Comparison of ENCODE assay signal across 8 cellular contexts in the genomic region with DNA sequence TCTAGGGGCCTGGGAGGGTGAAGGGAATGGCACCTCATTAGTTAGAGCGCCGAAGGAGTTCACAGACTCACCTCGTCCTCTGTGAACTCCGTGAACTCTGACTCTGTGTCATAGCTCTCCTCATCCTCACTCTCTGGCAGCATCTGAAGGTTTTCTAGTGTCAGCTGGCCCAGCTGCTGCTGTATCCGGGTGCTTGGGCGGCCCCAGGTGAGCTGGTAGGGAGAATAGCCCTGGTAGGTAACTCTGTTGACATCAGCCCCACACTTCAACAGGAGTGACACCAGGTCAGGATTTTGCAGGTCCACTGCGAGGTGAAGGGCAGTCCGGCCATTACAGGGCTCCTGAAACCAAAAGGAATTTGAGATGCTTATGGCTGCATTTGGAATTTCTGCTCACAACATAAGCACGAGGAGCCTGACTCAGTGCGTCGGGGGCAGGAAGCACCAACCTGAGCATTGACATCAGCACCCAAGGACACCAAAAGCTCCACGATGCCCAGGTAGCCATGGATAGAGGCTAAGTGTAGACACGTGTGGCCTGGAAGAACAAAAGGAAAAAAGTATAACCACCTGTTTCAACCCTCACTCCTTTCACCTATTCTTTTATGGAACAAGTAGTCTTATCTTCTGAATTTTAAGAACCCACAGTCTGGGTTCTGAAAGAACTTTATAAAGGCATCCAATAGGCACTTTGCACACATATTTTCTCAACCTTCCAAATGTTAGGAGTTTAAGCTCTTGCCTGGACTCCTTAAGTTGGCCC. TPM values are rescaled to one million over a fixed set of nuclear protein-coding genes. Genes with fewer than 3 reads are reported as not detected.
DNase-seq lines count a peak whose midpoint lies in the region; ATAC-seq and TF ChIP-seq lines count a peak whose summit lies in the region.

No MANE protein-coding gene starts in this region.

- H3K27ac ChIP-seq in left lung: peak overlapping the region; percentile 99

- no peaks in the 10 kb centered on the region for H3K9me3 Mint-ChIP-seq in activated CD4-positive, alpha-beta T cell treated with anti-CD3 and anti-CD28 coated beads for 36 hours (ENCODE audit: low read depth)
- no peaks in the 10 kb centered on the region for H3K9me3 Mint-ChIP-seq in stimulated activated naive CD8-positive, alpha-beta T cell treated with anti-CD3 and anti-CD28 coated beads, Interleukin-15, Interleukin-2, amounts not matched to agents 100 ng/mL and 50 ng/mL, for 24 hours

- H3K36me3 Mint-ChIP-seq in activated CD4-positive, alpha-beta T cell treated with anti-CD3 and anti-CD28 coated beads for 36 hours (ENCODE audit: low read depth): peaks cover 51% of the 10 kb centered on the region
- peaks cover 49% of the 10 kb centered on the region for H3K36me3 Mint-ChIP-seq in stimulated activated naive CD8-positive, alpha-beta T cell treated with anti-CD3 and anti-CD28 coated beads, Interleukin-15, Interleukin-2, amounts not matched to agents 100 ng/mL and 50 ng/mL, for 24 hours (ENCODE audit: low read depth)

- intact Hi-C loops in activated CD4-positive, alpha-beta T cell treated with anti-CD3 and anti-CD28 coated beads for 36 hours (cut with DNase I, micrococcal nuclease): loop anchor here (1.0 to 10.0 kb wide), 4 partner anchors 46 to 865 kb away; partner anchors contain the start of genes BAZ1A (in 1 of the 2) and EAPP (in 1 of the 2)
- intact Hi-C loops in left lung (cut with DNase I): loop anchor here in 1 of 2 donors (5.0 to 10.0 kb wide), 2 partner anchors 65 to 188 kb away; no protein-coding TSS in a partner anchor

- peaks cover 16 to 41% of the 10 kb centered on the region in 2 donors for H3K36me3 ChIP-seq in left lung

- peak; percentile 73 for DNase-seq in activated CD4-positive, alpha-beta T cell treated with anti-CD3 and anti-CD28 coated beads for 36 hours
- no peak for DNase-seq in activated CD4-positive, alpha-beta T cell treated with anti-CD3 and anti-CD28 coated beads for 1 hour
- DNase-seq in amniotic epithelial cell (ENCODE audit: low read depth): peak; percentile 56
- DNase-seq in left lung: peak in 1 of 2 donors; percentile 80
- no peak for DNase-seq in HCEC 1CT
- DNase-seq in LoVo (ENCODE audit: low spot score): no peak
- no peak for DNase-seq in NCI-H510A treated with DMSO at 0.1 percent for 48 hours (lab: John Stamatoyannopoulos, UW)

- peaks cover 40 to 67% of the 10 kb centered on the region in 2 donors for H3K4me1 ChIP-seq in left lung

- CTCF ChIA-PET in activated CD4-positive, alpha-beta T cell treated with anti-CD3 and anti-CD28 coated beads for 36 hours (lab: Charles Lee): interaction anchor here (0.6 to 7.3 kb wide), 6 partner anchors 13 to 266 kb away, joined by 3 to 77 read pairs (median 18); partner anchors contain the start of gene PSMA6

- H3K4me3 ChIP-seq in left lung: peak overlapping the region; percentile 89 to 100

- H3K27ac Mint-ChIP-seq in activated CD4-positive, alpha-beta T cell treated with anti-CD3 and anti-CD28 coated beads for 36 hours: peak overlapping the region; percentile 98
- H3K27ac Mint-ChIP-seq in stimulated activated naive CD8-positive, alpha-beta T cell treated with anti-CD3 and anti-CD28 coated beads, Interleukin-15, Interleukin-2, amounts not matched to agents 100 ng/mL and 50 ng/mL, for 24 hours: peak overlapping the region; percentile 99

- no peaks in the 10 kb centered on the region for H3K9me3 ChIP-seq in left lung

- POLR2A ChIA-PET in activated CD4-positive, alpha-beta T cell treated with anti-CD3 and anti-CD28 coated beads for 36 hours (lab: Charles Lee): interaction anchor here (0.6 to 7.7 kb wide), 18 partner anchors 10 to 357 kb away, joined by 3 to 210 read pairs (median 10); partner anchors contain the start of genes FAM177A1, PPP2R3C, PRORP and PSMA6

- TF ChIP-seq CTCF in left lung (IDR thresholded peaks at IDR 0.05): no peak

- ATAC-seq in activated CD4-positive, alpha-beta T cell treated with anti-CD3 and anti-CD28 coated beads for 36 hours: peak; percentile 13
- ATAC-seq in left lung: no peak

- no peaks in the 10 kb centered on the region for H3K27me3 ChIP-seq in left lung

- H3K27me3 Mint-ChIP-seq in activated CD4-positive, alpha-beta T cell treated with anti-CD3 and anti-CD28 coated beads for 36 hours: no peaks in the 10 kb centered on the region
- H3K27me3 Mint-ChIP-seq in stimulated activated naive CD8-positive, alpha-beta T cell treated with anti-CD3 and anti-CD28 coated beads, Interleukin-15, Interleukin-2, amounts not matched to agents 100 ng/mL and 50 ng/mL, for 24 hours: no peaks in the 10 kb centered on the region

- H3K4me1 Mint-ChIP-seq in activated CD4-positive, alpha-beta T cell treated with anti-CD3 and anti-CD28 coated beads for 36 hours: peaks cover 52% of the 10 kb centered on the region
- peaks cover 80% of the 10 kb centered on the region for H3K4me1 Mint-ChIP-seq in stimulated activated naive CD8-positive, alpha-beta T cell treated with anti-CD3 and anti-CD28 coated beads, Interleukin-15, Interleukin-2, amounts not matched to agents 100 ng/mL and 50 ng/mL, for 24 hours (ENCODE audit: low read depth)

- peak overlapping the region; percentile 99 for H3K4me3 Mint-ChIP-seq in activated CD4-positive, alpha-beta T cell treated with anti-CD3 and anti-CD28 coated beads for 36 hours
- peak overlapping the region; percentile 99 for H3K4me3 Mint-ChIP-seq in stimulated activated naive CD8-positive, alpha-beta T cell treated with anti-CD3 and anti-CD28 coated beads, Interleukin-15, Interleukin-2, amounts not matched to agents 100 ng/mL and 50 ng/mL, for 24 hours

RNA-seq across cellular contexts. Expression of gene NFKBIA, which starts 2.0 kb away (rescaled TPM):
- total RNA-seq in activated CD4-positive, alpha-beta T cell treated with anti-CD3 and anti-CD28 coated beads for 36 hours: 100 to 1,000 TPM; 264 to 298 TPM
- 100 to 1,000 TPM; 133 to 348 TPM for total RNA-seq in left lung

Comparison
In these comparisons a context has a peak if more than half of its experiments do, and no peak if none do; other contexts are left out.
1. DNase-seq: peak in activated CD4-positive, alpha-beta T cell treated with anti-CD3 and anti-CD28 coated beads for 36 hours (single experiment) and amniotic epithelial cell (single experiment); none in activated CD4-positive, alpha-beta T cell treated with anti-CD3 and anti-CD28 coated beads for 1 hour (single experiment), HCEC 1CT (single experiment), LoVo (single experiment) and NCI-H510A treated with DMSO at 0.1 percent for 48 hours (single experiment).